ENCODE assay signal across 25 cellular contexts in genomic region chr20:59999502-59999901, GRCh38.
"Had no signal": no experiment of that assay in that cellular context is flagged by ENCODE, and none has a peak within 500 bp of the region (broad histone marks: within the 10 kb centered on the region; RNA-seq: fewer than 3 reads in every experiment).

No MANE protein-coding gene starts in this region.

- H3K9me3 ChIP-seq: left lung, lower lobe of right lung, pancreas, prostate gland, sigmoid colon, spleen, suprapubic skin, thoracic aorta, tibial artery, upper lobe of right lung had no signal

- H3K4me1 ChIP-seq: pancreas, prostate gland, tibial artery, upper lobe of right lung had no signal

- H3K4me3 ChIP-seq: left lung, lower lobe of right lung, pancreas, prostate gland, sigmoid colon, spleen, suprapubic skin, thoracic aorta, tibial artery, upper lobe of right lung had no signal

- H3K4me3 Mint-ChIP-seq: natural killer cell; stimulated activated effector memory CD8-positive, alpha-beta T cell treated with anti-CD3 and anti-CD28 coated beads, Interleukin-12 subunit alpha, Interleukin-12 subunit beta, amount 100 ng/mL, for 72 hours; stimulated activated naive CD8-positive, alpha-beta T cell treated with anti-CD3 and anti-CD28 coated beads, Interleukin-15, Interleukin-2, amounts not matched to agents 100 ng/mL and 50 ng/mL, for 24 hours had no signal

- H3K27me3 Mint-ChIP-seq: stimulated activated naive CD8-positive, alpha-beta T cell treated with anti-CD3 and anti-CD28 coated beads, Interleukin-15, Interleukin-2, amounts not matched to agents 100 ng/mL and 50 ng/mL, for 24 hours had no signal

- ATAC-seq: left cardiac atrium; left lung; lower lobe of right lung; natural killer cell; pancreas; right cardiac atrium; stimulated activated effector memory CD8-positive, alpha-beta T cell treated with anti-CD3 and anti-CD28 coated beads, Interleukin-12 subunit alpha, Interleukin-12 subunit beta, amount 100 ng/mL, for 72 hours; upper lobe of right lung had no signal

- H3K9me3 Mint-ChIP-seq: natural killer cell; stimulated activated effector memory CD8-positive, alpha-beta T cell treated with anti-CD3 and anti-CD28 coated beads, Interleukin-12 subunit alpha, Interleukin-12 subunit beta, amount 100 ng/mL, for 72 hours; stimulated activated naive CD8-positive, alpha-beta T cell treated with anti-CD3 and anti-CD28 coated beads, Interleukin-15, Interleukin-2, amounts not matched to agents 100 ng/mL and 50 ng/mL, for 24 hours had no signal

- H3K4me1 Mint-ChIP-seq: stimulated activated effector memory CD8-positive, alpha-beta T cell treated with anti-CD3 and anti-CD28 coated beads, Interleukin-12 subunit alpha, Interleukin-12 subunit beta, amount 100 ng/mL, for 72 hours had no signal

- H3K36me3 ChIP-seq: left lung, pancreas, prostate gland, suprapubic skin, thoracic aorta, tibial artery, upper lobe of right lung had no signal

- H3K27ac Mint-ChIP-seq: natural killer cell; stimulated activated effector memory CD8-positive, alpha-beta T cell treated with anti-CD3 and anti-CD28 coated beads, Interleukin-12 subunit alpha, Interleukin-12 subunit beta, amount 100 ng/mL, for 72 hours; stimulated activated naive CD8-positive, alpha-beta T cell treated with anti-CD3 and anti-CD28 coated beads, Interleukin-15, Interleukin-2, amounts not matched to agents 100 ng/mL and 50 ng/mL, for 24 hours had no signal

- H3K27me3 ChIP-seq: left lung, pancreas, sigmoid colon, spleen, suprapubic skin, tibial artery, upper lobe of right lung had no signal

- DNase-seq: hippocampal formation; kidney glomerular epithelial cell; left cardiac atrium; left lung; lower lobe of right lung; mammary epithelial cell; mesenchymal stem cell; natural killer cell; pancreas; posterior cingulate gyrus; retina; right cardiac atrium; sigmoid colon; small intestine; spleen; stimulated activated CD4-positive, alpha-beta T cell treated with anti-CD3 and anti-CD28 coated beads, Interleukin-4, amount 100 ng/mL, for 24 hours; stimulated activated naive CD4-positive, alpha-beta T cell; tibial artery; trophoblast cell; upper lobe of right lung had no signal

- H3K36me3 Mint-ChIP-seq: natural killer cell; stimulated activated effector memory CD8-positive, alpha-beta T cell treated with anti-CD3 and anti-CD28 coated beads, Interleukin-12 subunit alpha, Interleukin-12 subunit beta, amount 100 ng/mL, for 72 hours had no signal

- H3K27ac ChIP-seq: left lung, lower lobe of right lung, pancreas, prostate gland, sigmoid colon, spleen, suprapubic skin, thoracic aorta, tibial artery, upper lobe of right lung had no signal
